ENCODE assay signal across 11 cellular contexts in genomic region chr15:45079633-45080246, GRCh38. TPM values are rescaled to one million over a fixed set of nuclear protein-coding genes. Genes with fewer than 3 reads are reported as not detected.
"Had no signal": no experiment of that assay in that cellular context is flagged by ENCODE, and none has a peak within 500 bp of the region (broad histone marks: within the 10 kb centered on the region; RNA-seq: fewer than 3 reads in every experiment).

No MANE protein-coding gene starts in this region.

RNA-seq across cellular contexts. Expression of gene DUOX2, which starts 34.2 kb away (rescaled TPM):
- total RNA-seq: fibroblast of lung, osteoblast, pulmonary artery endothelial cell, temporal lobe had no signal
- polyA plus RNA-seq: fibroblast of lung; naive thymus-derived CD4-positive, alpha-beta T cell; neural cell had no signal

RNA-seq across cellular contexts. Expression of gene DUOXA2, which starts 34.4 kb away (rescaled TPM):
- total RNA-seq: dorsolateral prefrontal cortex; fibroblast of lung; heart left ventricle; left lung; naive thymus-derived CD4-positive, alpha-beta T cell; osteoblast; pulmonary artery endothelial cell; temporal lobe; tibial nerve; upper lobe of right lung had no signal
- polyA plus RNA-seq: fibroblast of lung; naive thymus-derived CD4-positive, alpha-beta T cell; neural cell had no signal

RNA-seq across cellular contexts. Expression of gene DUOXA1, which starts 49.9 kb away (rescaled TPM):
- total RNA-seq: fibroblast of lung, pulmonary artery endothelial cell had no signal
- polyA plus RNA-seq: fibroblast of lung, neural cell had no signal

RNA-seq across cellular contexts. Expression of gene DUOX1, which starts 50.1 kb away (rescaled TPM):
- total RNA-seq: fibroblast of lung, pulmonary artery endothelial cell, temporal lobe had no signal
- polyA plus RNA-seq: fibroblast of lung, neural cell had no signal
